Comparison of ENCODE assay signal across 20 cellular contexts in genomic region chr6:90209527-90209926, GRCh38.
"Had no signal": no experiment of that assay in that cellular context is flagged by ENCODE, and none has a peak within 500 bp of the region (broad histone marks: within the 10 kb centered on the region; RNA-seq: fewer than 3 reads in every experiment).

No MANE protein-coding gene starts in this region.

- H3K27ac ChIP-seq: body of pancreas, epithelial cell of prostate, left ventricle myocardium inferior, psoas muscle, right lobe of liver, spleen, suprapubic skin had no signal

- H3K9me3 Mint-ChIP-seq: activated CD4-positive, alpha-beta memory T cell treated with anti-CD3 and anti-CD28 coated beads for 36 hours; central memory CD8-positive, alpha-beta T cell; stimulated activated memory B cell treated with anti-CD40 and anti-IgM and Interleukin-4, amounts not matched to agents 10 μg/mL and 1 μg/mL and 100 μg/mL, for 72 hours had no signal

- H3K27ac Mint-ChIP-seq: activated CD4-positive, alpha-beta memory T cell treated with anti-CD3 and anti-CD28 coated beads for 36 hours; stimulated activated memory B cell treated with anti-CD40 and anti-IgM and Interleukin-4, amounts not matched to agents 10 μg/mL and 1 μg/mL and 100 μg/mL, for 72 hours had no signal

- H3K27me3 ChIP-seq: body of pancreas, gastroesophageal sphincter, right lobe of liver, spleen, suprapubic skin, upper lobe of left lung had no signal

- H3K4me1 ChIP-seq: body of pancreas, right lobe of liver had no signal

- H3K36me3 ChIP-seq: gastroesophageal sphincter, left ventricle myocardium inferior, right lobe of liver, suprapubic skin, upper lobe of left lung had no signal

- H3K9me3 ChIP-seq: body of pancreas, gastroesophageal sphincter, left ventricle myocardium inferior, psoas muscle, right lobe of liver, spleen, suprapubic skin, upper lobe of left lung had no signal

- DNase-seq: activated CD4-positive, alpha-beta memory T cell treated with anti-CD3 and anti-CD28 coated beads for 36 hours; activated CD8-positive, alpha-beta memory T cell treated with anti-CD3 and anti-CD28 coated beads, Interleukin-2, amount 50 U/mL, for 48 hours; amniotic stem cell; body of pancreas; cortex of kidney; effector memory CD4-positive, alpha-beta T cell; kidney; left ventricle myocardium inferior; mesenchymal stem cell; psoas muscle; right lobe of liver; spleen; stimulated activated CD4-positive, alpha-beta T cell treated with anti-CD3 and anti-CD28 coated beads, Interleukin-1b, Interleukin-23, amount 100 ng/mL, for 48 hours; T-helper 9 cell; upper lobe of left lung had no signal

- H3K27me3 Mint-ChIP-seq: activated CD4-positive, alpha-beta memory T cell treated with anti-CD3 and anti-CD28 coated beads for 36 hours; central memory CD8-positive, alpha-beta T cell; stimulated activated memory B cell treated with anti-CD40 and anti-IgM and Interleukin-4, amounts not matched to agents 10 μg/mL and 1 μg/mL and 100 μg/mL, for 72 hours had no signal

- H3K4me3 Mint-ChIP-seq: activated CD4-positive, alpha-beta memory T cell treated with anti-CD3 and anti-CD28 coated beads for 36 hours; central memory CD8-positive, alpha-beta T cell; stimulated activated memory B cell treated with anti-CD40 and anti-IgM and Interleukin-4, amounts not matched to agents 10 μg/mL and 1 μg/mL and 100 μg/mL, for 72 hours had no signal

- ATAC-seq: body of pancreas; gastroesophageal sphincter; right lobe of liver; stimulated activated memory B cell treated with anti-CD40 and anti-IgM and Interleukin-4, amounts not matched to agents 10 μg/mL and 1 μg/mL and 100 μg/mL, for 72 hours had no signal

- H3K4me3 ChIP-seq: body of pancreas, gastroesophageal sphincter, left ventricle myocardium inferior, psoas muscle, right lobe of liver, spleen, suprapubic skin, upper lobe of left lung had no signal
